ENCODE assay signal across 9 cellular contexts in the genomic region with DNA sequence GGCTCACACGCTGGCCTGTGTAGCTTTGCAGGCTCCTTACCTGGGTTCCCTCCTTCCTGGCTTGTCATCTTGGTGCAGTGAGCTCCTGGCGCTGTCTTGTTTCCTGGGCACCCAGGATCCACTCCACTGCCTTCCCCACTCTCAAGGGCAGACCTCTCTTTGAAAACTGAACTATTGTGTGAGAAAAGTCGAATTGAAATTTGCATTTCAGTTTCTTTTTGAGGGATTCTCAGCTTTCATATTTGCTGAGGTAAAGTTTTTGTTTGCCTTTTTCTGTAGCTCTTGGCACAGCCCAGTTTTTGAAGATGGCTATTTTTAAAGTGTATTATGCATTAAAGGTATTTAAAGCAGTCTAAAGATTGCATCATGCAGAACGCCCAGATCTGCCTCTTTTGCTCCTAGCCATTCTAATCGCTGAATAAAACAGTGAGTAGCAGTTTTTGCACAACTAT.
A peak's percentile ranks its signal among the peaks of the same experiment; 100 is the strongest.
DNase-seq lines count a peak whose midpoint lies in the region; ATAC-seq and TF ChIP-seq lines count a peak whose summit lies in the region.
"Had no signal": no experiment of that assay in that cellular context is flagged by ENCODE, and none has a peak within 500 bp of the region (broad histone marks: within the 10 kb centered on the region; RNA-seq: fewer than 3 reads in every experiment).

No MANE protein-coding gene starts in this region.

- DNase-seq in choroid plexus epithelial cell (ENCODE audit: low read depth) (peak; percentile 51), HCEC 1CT (no peak), NCI-H2107 (lab: John Stamatoyannopoulos, UW) (no peak), smooth muscle cell (lab: John Stamatoyannopoulos, UW; ENCODE audit: unreplicated experiment) (no peak)
- DNase-seq in central memory CD4-positive, alpha-beta T cell, result no peak

- ATAC-seq in GM18505 (IDR thresholded peaks at IDR 0.05; ENCODE audit: unreplicated experiment), result peak; percentile 69
- ATAC-seq in GM19467 (IDR thresholded peaks at IDR 0.05; ENCODE audit: unreplicated experiment), result peak; percentile 57
- ATAC-seq in HG03135 (IDR thresholded peaks at IDR 0.05; ENCODE audit: unreplicated experiment), result peak; percentile 53

- H4K20me1 ChIP-seq in smooth muscle cell (ENCODE audit: low read depth), result peaks cover 1% of the 10 kb centered on the region

- WGBS in smooth muscle cell (ENCODE audit: low lambda C conversion rate), result 91% methylated on average over 5 of the region's 5 CpGs

- no peak overlapping the region for H2AFZ ChIP-seq in smooth muscle cell (ENCODE audit: low read depth)

- no peaks in the 10 kb centered on the region for H3K4me1 ChIP-seq in smooth muscle cell (ENCODE audit: low read depth)
- H3K4me1 ChIP-seq: thyroid gland had no signal

- no peaks in the 10 kb centered on the region for H3F3A ChIP-seq in smooth muscle cell (ENCODE audit: low read depth)

- no peak for TF ChIP-seq CTCF in choroid plexus epithelial cell (conservative IDR thresholded peaks at IDR 0.05; ENCODE audit: low read depth, low read length)
- no peak for TF ChIP-seq CTCF in smooth muscle cell (IDR thresholded peaks at IDR 0.05; ENCODE audit: borderline replicate concordance, insufficient read depth, poor library complexity, severe bottlenecking)

- no peak overlapping the region for H3K9ac ChIP-seq in smooth muscle cell (ENCODE audit: low read depth)

- H3K4me3 ChIP-seq in choroid plexus epithelial cell (ENCODE audit: low read depth, low read length), result no peak overlapping the region
- H3K4me3 ChIP-seq in smooth muscle cell, result no peak overlapping the region
- H3K4me3 ChIP-seq: thyroid gland had no signal

- H3K79me2 ChIP-seq in smooth muscle cell (ENCODE audit: low read depth), result no peaks in the 10 kb centered on the region

- no peak for TF ChIP-seq POLR2A in GM18505 (IDR thresholded peaks at IDR 0.05; ENCODE audit: borderline replicate concordance, extremely low read depth, insufficient read depth, insufficient read length)

- H3K27ac ChIP-seq in smooth muscle cell (ENCODE audit: low read depth), result no peak overlapping the region
- H3K27ac ChIP-seq: thyroid gland had no signal

- H3K4me2 ChIP-seq in smooth muscle cell, result no peak overlapping the region

- no peaks in the 10 kb centered on the region for H3K9me3 ChIP-seq in smooth muscle cell (replicated peaks; ENCODE audit: low read depth)
- H3K9me3 ChIP-seq: thyroid gland had no signal

- H3K27me3 ChIP-seq in smooth muscle cell (ENCODE audit: low read depth), result no peaks in the 10 kb centered on the region
- H3K27me3 ChIP-seq: thyroid gland had no signal

- no peaks in the 10 kb centered on the region for H3K36me3 ChIP-seq in smooth muscle cell (ENCODE audit: low read depth)
